Comparison of ENCODE assay signal across 22 cellular contexts in the genomic region with DNA sequence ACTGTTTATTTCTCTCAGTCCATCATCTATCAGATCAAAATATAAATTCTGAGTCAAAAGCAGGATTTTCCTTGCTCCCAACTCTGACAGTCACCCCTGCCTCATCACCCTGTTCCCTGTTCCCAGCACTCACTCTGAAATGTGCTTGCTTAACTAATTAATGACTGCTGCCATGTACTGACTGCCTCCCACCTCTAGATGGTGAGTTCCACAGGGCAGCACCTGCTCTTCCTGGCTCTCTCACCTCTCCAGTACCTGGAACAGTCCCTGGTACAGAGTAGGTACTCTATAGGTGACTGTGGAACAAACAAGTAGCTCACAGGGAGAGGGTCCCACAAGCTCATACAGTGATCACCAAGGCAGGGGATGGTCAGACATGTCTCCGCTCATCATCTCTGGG.
DNase-seq lines count a peak whose midpoint lies in the region; ATAC-seq lines count a peak whose summit lies in the region.
"Had no signal": no experiment of that assay in that cellular context is flagged by ENCODE, and none has a peak within 500 bp of the region (broad histone marks: within the 10 kb centered on the region; RNA-seq: fewer than 3 reads in every experiment).

No MANE protein-coding gene starts in this region.

- DNase-seq in NCI-H510A treated with DMSO at 0.1 percent for 48 hours (lab: John Stamatoyannopoulos, UW) (peak; percentile 17), NCI-H510A (lab: John Stamatoyannopoulos, UW) (no peak), NCI-H748 (lab: John Stamatoyannopoulos, UW; ENCODE audit: unreplicated experiment) (peak; percentile 63), iPS DF 4.7 (ENCODE audit: extremely low read depth, low spot score) (peak; percentile 5), NCI-H226 (no peak), NCI-H187 treated with DMSO at 0.1 percent for 48 hours (lab: John Stamatoyannopoulos, UW) (no peak), NCI-H524 treated with DMSO at 0.1 percent for 48 hours (lab: John Stamatoyannopoulos, UW) (no peak)
- DNase-seq: Caco-2; CD4-positive, alpha-beta memory T cell; DMS 273 treated with DMSO at 0.1 percent for 48 hours; DMS79 treated with DMSO at 0.1 percent for 48 hours; GOT3; Kasumi-1; NCI-H1436; NCI-H1930; NCI-H2227 treated with DMSO at 0.1 percent for 48 hours; NK-92 treated with Interleukin-12 subunit alpha and Interleukin-12 subunit beta, amount 100 ng/mL, for 24 hours; SIG-M5; SK-N-SH had no signal

- no peak for ATAC-seq in GM21576 (IDR thresholded peaks at IDR 0.05; ENCODE audit: unreplicated experiment)
- ATAC-seq: GM12878, Panc1 had no signal

Comparison
In these comparisons a context has a peak if more than half of its experiments do, and no peak if none do; other contexts are left out.
1. DNase-seq: peak in NCI-H510A treated with DMSO at 0.1 percent for 48 hours (single experiment), NCI-H748 (single experiment) and iPS DF 4.7 (single experiment); none in NCI-H510A (single experiment), NCI-H226 (single experiment), NCI-H187 treated with DMSO at 0.1 percent for 48 hours (single experiment) and NCI-H524 treated with DMSO at 0.1 percent for 48 hours (single experiment).